In genomic region chr1:213659580-213660547, GRCh38 we compare ENCODE assay signal across 17 cellular contexts.
DNase-seq lines count a peak whose midpoint lies in the region; ATAC-seq, FAIRE-seq and TF ChIP-seq lines count a peak whose summit lies in the region.
"Had no signal": no experiment of that assay in that cellular context is flagged by ENCODE, and none has a peak within 500 bp of the region (broad histone marks: within the 10 kb centered on the region; RNA-seq: fewer than 3 reads in every experiment).

No MANE protein-coding gene starts in this region.

- H3K27me3 ChIP-seq in foreskin keratinocyte (no peaks in the 10 kb centered on the region), pancreas (no peaks in the 10 kb centered on the region)
- H3K27me3 ChIP-seq: BLaER1 treated with 17β-estradiol and CSF1 and Interleukin-3, amounts not matched to agents 10 nM and 100 nM had no signal

- H3K4me1 ChIP-seq in foreskin keratinocyte (no peaks in the 10 kb centered on the region), pancreas (peaks cover 0 to 4% (median 0%) of the 10 kb centered on the region in 3 donors)
- H3K4me1 ChIP-seq: BLaER1 treated with 17β-estradiol and CSF1 and Interleukin-3, amounts not matched to agents 10 nM and 100 nM had no signal

- H3K27ac ChIP-seq in foreskin keratinocyte, result no peak overlapping the region
- H3K27ac ChIP-seq in pancreas, result peak overlapping the region in 1 of 4 donors; percentile 22
- H3K27ac ChIP-seq: BLaER1 treated with 17β-estradiol and CSF1 and Interleukin-3, amounts not matched to agents 10 nM and 100 nM had no signal

- no peak overlapping the region for H3K4me3 Mint-ChIP-seq in activated T-helper 17 cell treated with anti-CD3 and anti-CD28 coated beads, Interleukin-2, amount 50 U/mL, for 72 hours
- H3K4me3 Mint-ChIP-seq: B cell; CD8-positive, alpha-beta T cell; H9 had no signal

- H3K4me1 Mint-ChIP-seq in activated T-helper 17 cell treated with anti-CD3 and anti-CD28 coated beads, Interleukin-2, amount 50 U/mL, for 72 hours, result no peaks in the 10 kb centered on the region
- H3K4me1 Mint-ChIP-seq: B cell had no signal

- H3K4me3 ChIP-seq in pancreas, result no peak overlapping the region
- H3K4me3 ChIP-seq: BLaER1 treated with 17β-estradiol and CSF1 and Interleukin-3, amounts not matched to agents 10 nM and 100 nM had no signal

- no peak overlapping the region for H3K27ac Mint-ChIP-seq in activated T-helper 17 cell treated with anti-CD3 and anti-CD28 coated beads, Interleukin-2, amount 50 U/mL, for 72 hours
- H3K27ac Mint-ChIP-seq: B cell; CD8-positive, alpha-beta T cell; H9 had no signal

- H3K27me3 Mint-ChIP-seq in activated T-helper 17 cell treated with anti-CD3 and anti-CD28 coated beads, Interleukin-2, amount 50 U/mL, for 72 hours, result no peaks in the 10 kb centered on the region

- no peaks in the 10 kb centered on the region for H3K9me3 Mint-ChIP-seq in activated T-helper 17 cell treated with anti-CD3 and anti-CD28 coated beads, Interleukin-2, amount 50 U/mL, for 72 hours
- H3K9me3 Mint-ChIP-seq: CD8-positive, alpha-beta T cell; H9 had no signal

- intact Hi-C loops in pancreas (cut with DNase I), result no loop called here

- H3K9me3 ChIP-seq in pancreas, result no peaks in the 10 kb centered on the region
- H3K9me3 ChIP-seq: BLaER1 treated with 17β-estradiol and CSF1 and Interleukin-3, amounts not matched to agents 10 nM and 100 nM had no signal

- DNase-seq in NCI-H69 (lab: John Stamatoyannopoulos, UW), result peak; percentile 13
- DNase-seq in foreskin keratinocyte, result peak in 1 of 2 donors; percentile 20
- no peak for DNase-seq in pancreas
- no peak for DNase-seq in putamen (ENCODE audit: low spot score)
- no peak for DNase-seq in mucosa of gallbladder (ENCODE audit: low spot score)
- DNase-seq: Calu3; CD8-positive, alpha-beta T cell; DMS53; H9 had no signal

- H3K36me3 Mint-ChIP-seq in activated T-helper 17 cell treated with anti-CD3 and anti-CD28 coated beads, Interleukin-2, amount 50 U/mL, for 72 hours (ENCODE audit: low read depth), result no peaks in the 10 kb centered on the region
- H3K36me3 Mint-ChIP-seq: CD8-positive, alpha-beta T cell had no signal

- 43 to 53% methylated on average over 8 of the region's 8 CpGs for WGBS in pancreas, 2 donors

- peak; percentile 41 for ATAC-seq in foreskin keratinocyte
- ATAC-seq in pancreas, result peak in 3 of 4 donors; percentile 25 to 73 (median 66)
- no peak for ATAC-seq in activated T-helper 17 cell treated with anti-CD3 and anti-CD28 coated beads, Interleukin-2, amount 50 U/mL, for 72 hours (replicated peaks)
- ATAC-seq: CD8-positive, alpha-beta T cell; HepG2 had no signal

- TF ChIP-seq CTCF in foreskin keratinocyte (conservative IDR thresholded peaks at IDR 0.05) (peak; percentile 19), pancreas (IDR thresholded peaks at IDR 0.05) (no peak)

- no peak for FAIRE-seq in pancreas (lab: Jason Lieb, UNC)
- FAIRE-seq: G401.6, GM12891, GM19239, H1, HepG2 had no signal

- no peaks in the 10 kb centered on the region for H3K36me3 ChIP-seq in pancreas
- H3K36me3 ChIP-seq: BLaER1 treated with 17β-estradiol and CSF1 and Interleukin-3, amounts not matched to agents 10 nM and 100 nM had no signal
